ENCODE assay signal across 8 cellular contexts in the genomic region with DNA sequence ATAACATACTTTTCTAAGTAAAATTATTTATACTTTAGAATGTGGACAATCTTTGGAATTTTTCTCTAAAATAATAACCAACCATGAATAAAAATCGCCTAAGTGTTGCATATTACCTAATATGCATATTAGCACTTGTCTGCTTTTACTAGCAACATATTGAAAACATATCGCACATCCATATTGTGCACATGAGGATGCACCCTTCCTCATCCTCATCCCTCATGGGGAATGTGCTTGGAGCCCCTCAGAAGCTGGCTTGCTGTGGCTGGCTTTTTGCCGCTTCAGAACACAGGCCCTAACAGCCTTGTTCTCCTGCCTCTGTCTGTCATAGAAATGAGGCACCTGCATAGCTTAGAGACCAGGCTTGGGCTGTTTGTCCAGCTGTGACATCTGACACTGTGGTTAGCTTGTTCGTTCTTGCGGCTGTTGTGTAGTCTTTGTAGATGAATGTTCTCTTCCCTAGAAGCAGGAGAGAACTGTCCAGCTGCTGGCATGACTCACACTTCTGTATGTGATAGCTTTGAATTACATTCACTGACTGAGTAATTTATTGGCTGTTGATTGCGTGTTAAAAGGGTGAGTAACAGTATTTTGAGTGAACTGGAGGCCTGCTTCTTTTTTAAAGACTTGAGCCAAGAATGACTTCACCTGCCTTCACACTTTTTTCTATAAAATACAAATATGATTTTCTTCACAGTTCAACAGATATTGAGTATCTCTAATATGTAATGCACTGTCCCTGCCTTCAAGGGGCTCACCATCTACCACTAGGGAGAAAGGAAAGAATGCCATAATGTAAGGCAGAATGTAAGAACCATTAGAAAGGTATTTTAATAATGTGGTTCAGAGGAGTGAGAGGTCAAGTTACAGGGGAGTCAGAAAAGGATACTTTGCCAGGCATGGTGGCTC.
DNase-seq lines count a peak whose midpoint lies in the region; TF ChIP-seq lines count a peak whose summit lies in the region.

No MANE protein-coding gene starts in this region.

- H3K4me3 ChIP-seq in SJCRH30 (no peak overlapping the region), skeletal muscle cell (ENCODE audit: low read depth, low read length) (no peak overlapping the region), coronary artery (no peak overlapping the region)

- no peak overlapping the region for H3K4me3 Mint-ChIP-seq in activated T-cell treated with anti-CD3 and anti-CD28 coated beads, Interleukin-2, amount 50 U/mL, for 24 hours

- H3K27ac Mint-ChIP-seq in activated T-cell treated with anti-CD3 and anti-CD28 coated beads, Interleukin-2, amount 50 U/mL, for 24 hours: peak overlapping the region; percentile 16

- H3K9me3 Mint-ChIP-seq in activated T-cell treated with anti-CD3 and anti-CD28 coated beads, Interleukin-2, amount 50 U/mL, for 24 hours: no peaks in the 10 kb centered on the region

- peaks cover 17% of the 10 kb centered on the region for H3K4me1 Mint-ChIP-seq in activated T-cell treated with anti-CD3 and anti-CD28 coated beads, Interleukin-2, amount 50 U/mL, for 24 hours (ENCODE audit: low read depth)

- H3K36me3 Mint-ChIP-seq in activated T-cell treated with anti-CD3 and anti-CD28 coated beads, Interleukin-2, amount 50 U/mL, for 24 hours (ENCODE audit: low read depth): peaks cover 19% of the 10 kb centered on the region

- no peak for TF ChIP-seq CTCF in coronary artery (IDR thresholded peaks at IDR 0.05)

- H3K27ac ChIP-seq in SJCRH30 (peak overlapping the region; percentile 38), coronary artery (no peak overlapping the region)

- H3K27me3 ChIP-seq in SJCRH30: no peaks in the 10 kb centered on the region

- H3K4me1 ChIP-seq in SJCRH30: peaks cover 21% of the 10 kb centered on the region

- no peaks in the 10 kb centered on the region for H3K27me3 Mint-ChIP-seq in activated T-cell treated with anti-CD3 and anti-CD28 coated beads, Interleukin-2, amount 50 U/mL, for 24 hours

- no peak for DNase-seq in activated T-cell treated with anti-CD3 and anti-CD28 coated beads, Interleukin-2, amount 50 U/mL, for 24 hours
- no peak for DNase-seq in activated T-cell treated with anti-CD3 and anti-CD28 coated beads, Interleukin-2, amount 50 U/mL, for 1 hour
- peak; percentile 96 for DNase-seq in HCEC 1CT
- peak; percentile 100 for DNase-seq in LHCN-M2 (ENCODE audit: low read depth)
- peak; percentile 91 to 96 for DNase-seq in SJCRH30
- peak; percentile 37 for DNase-seq in globus pallidus (ENCODE audit: low spot score)
- peak; percentile 99 for DNase-seq in skeletal muscle cell (ENCODE audit: low read depth)
- no peak for DNase-seq in coronary artery (ENCODE audit: low spot score)

- no peaks in the 10 kb centered on the region; the same call in none of the 2 replicates for H3K36me3 ChIP-seq in SJCRH30

- H3K9me3 ChIP-seq in SJCRH30 (replicated peaks): peaks cover 4% of the 10 kb centered on the region; the same call in 1 of the 2 replicates

Comparison
In these comparisons a context has a peak if more than half of its experiments do, and no peak if none do; other contexts are left out.
1. DNase-seq: peak in HCEC 1CT (single experiment), LHCN-M2 (single experiment), SJCRH30 (2 of 2), globus pallidus (single experiment) and skeletal muscle cell (single experiment); none in activated T-cell treated with anti-CD3 and anti-CD28 coated beads, Interleukin-2, amount 50 U/mL, for 24 hours (single experiment), activated T-cell treated with anti-CD3 and anti-CD28 coated beads, Interleukin-2, amount 50 U/mL, for 1 hour (single experiment) and coronary artery (single experiment).